In genomic region chr15:51186121-51186795, GRCh38 we compare ENCODE assay signal across 19 cellular contexts.
"Had no signal": no experiment of that assay in that cellular context is flagged by ENCODE, and none has a peak within 500 bp of the region (broad histone marks: within the 10 kb centered on the region; RNA-seq: fewer than 3 reads in every experiment).

No MANE protein-coding gene starts in this region.

- H3K27ac ChIP-seq: breast epithelium, sigmoid colon had no signal

- ATAC-seq: activated T-cell treated with anti-CD3 and anti-CD28 coated beads, Interleukin-2, amount 50 U/mL, for 4 hours; left colon; natural killer cell had no signal

- H3K36me3 ChIP-seq: breast epithelium, sigmoid colon, upper lobe of left lung had no signal

- H3K4me3 Mint-ChIP-seq: activated CD4-positive, alpha-beta memory T cell treated with anti-CD3 and anti-CD28 coated beads for 36 hours; activated naive CD8-positive, alpha-beta T cell; activated T-cell treated with anti-CD3 and anti-CD28 coated beads, Interleukin-2, amount 50 U/mL, for 4 hours; natural killer cell; stimulated activated naive CD8-positive, alpha-beta T cell treated with anti-CD3 and anti-CD28 coated beads, Interleukin-15, Interleukin-2, amounts not matched to agents 100 ng/mL and 50 ng/mL, for 24 hours; T-helper 2 cell treated with Interferon-gamma antibody and Interleukin-4, amounts not matched to agents 5 μg/mL and 100 μg/mL, for 36 hours had no signal

- H3K36me3 Mint-ChIP-seq: activated CD4-positive, alpha-beta memory T cell treated with anti-CD3 and anti-CD28 coated beads for 36 hours; activated naive CD8-positive, alpha-beta T cell; natural killer cell had no signal

- H3K27ac Mint-ChIP-seq: activated CD4-positive, alpha-beta memory T cell treated with anti-CD3 and anti-CD28 coated beads for 36 hours; activated naive CD8-positive, alpha-beta T cell; natural killer cell; stimulated activated naive CD8-positive, alpha-beta T cell treated with anti-CD3 and anti-CD28 coated beads, Interleukin-15, Interleukin-2, amounts not matched to agents 100 ng/mL and 50 ng/mL, for 24 hours; T-helper 2 cell treated with Interferon-gamma antibody and Interleukin-4, amounts not matched to agents 5 μg/mL and 100 μg/mL, for 36 hours had no signal

- H3K27me3 ChIP-seq: breast epithelium, sigmoid colon, upper lobe of left lung had no signal

- FAIRE-seq: endothelial cell of umbilical vein had no signal

- H3K4me3 ChIP-seq: breast epithelium, sigmoid colon, upper lobe of left lung had no signal

- H3K9me3 Mint-ChIP-seq: activated CD4-positive, alpha-beta memory T cell treated with anti-CD3 and anti-CD28 coated beads for 36 hours; activated T-cell treated with anti-CD3 and anti-CD28 coated beads, Interleukin-2, amount 50 U/mL, for 4 hours; natural killer cell; stimulated activated naive CD8-positive, alpha-beta T cell treated with anti-CD3 and anti-CD28 coated beads, Interleukin-15, Interleukin-2, amounts not matched to agents 100 ng/mL and 50 ng/mL, for 24 hours; T-helper 2 cell treated with Interferon-gamma antibody and Interleukin-4, amounts not matched to agents 5 μg/mL and 100 μg/mL, for 36 hours had no signal

- H3K4me1 ChIP-seq: sigmoid colon had no signal

- DNase-seq: activated CD4-positive, alpha-beta memory T cell treated with anti-CD3 and anti-CD28 coated beads for 36 hours; activated CD4-positive, alpha-beta T cell treated with anti-CD3 and anti-CD28 coated beads for 1 hour; activated gamma-delta T cell; activated T-cell treated with anti-CD3 and anti-CD28 coated beads, Interleukin-2, amount 50 U/mL, for 4 hours; amygdala; effector CD4-positive, alpha-beta T cell; foreskin melanocyte; head of caudate nucleus; left colon; mammary epithelial cell; natural killer cell; sigmoid colon; stimulated activated CD4-positive, alpha-beta T cell treated with anti-CD3 and anti-CD28 coated beads, Interleukin-12 subunit alpha, Interleukin-12 subunit beta, amount 100 ng/mL, for 4 hours; upper lobe of left lung had no signal

- H3K9me3 ChIP-seq: breast epithelium, sigmoid colon, upper lobe of left lung had no signal

- H3K4me1 Mint-ChIP-seq: natural killer cell had no signal
